In the genomic region with DNA sequence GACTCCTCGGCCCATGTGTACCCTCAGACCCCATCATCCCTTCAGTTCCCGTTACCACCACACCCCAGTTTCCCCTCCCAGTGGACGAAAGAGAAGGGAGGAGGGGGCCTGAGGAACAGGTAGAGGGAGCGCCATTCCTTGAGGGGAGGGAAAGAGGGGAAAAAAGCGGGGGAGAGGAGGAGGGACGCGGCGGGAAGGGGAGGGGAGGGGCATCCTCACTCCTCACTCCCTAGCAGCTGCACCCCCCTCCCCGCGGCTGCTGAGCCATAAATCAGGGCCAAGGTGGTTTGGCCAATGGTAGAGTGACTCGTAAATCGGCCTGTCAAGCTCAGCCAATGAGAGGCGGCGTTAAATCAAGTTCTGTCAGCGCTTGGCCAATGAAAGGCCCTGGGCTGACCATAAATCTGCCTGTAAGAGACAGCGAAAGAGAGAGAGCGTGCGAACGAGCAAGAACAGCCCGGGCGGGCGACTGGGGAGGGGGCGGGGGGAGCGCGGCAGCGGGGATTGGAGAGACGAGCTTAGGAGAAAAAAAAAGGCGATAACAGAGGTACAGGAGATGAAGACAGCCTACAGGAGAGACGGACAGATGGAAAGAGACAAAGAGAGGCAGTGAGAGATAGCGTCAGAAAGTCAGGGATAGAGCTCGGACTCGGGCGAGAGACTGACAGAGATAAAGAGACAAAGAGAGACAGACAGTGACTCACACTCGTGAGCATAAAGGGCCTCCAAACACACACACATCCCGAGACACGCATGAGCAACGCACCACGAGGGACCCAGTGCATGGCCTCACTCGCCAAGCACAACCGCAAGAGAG, we compare ENCODE assay signal across 8 cellular contexts. TPM values are rescaled to one million over a fixed set of nuclear protein-coding genes. Genes with fewer than 3 reads are reported as not detected.
A peak's percentile ranks its signal among the peaks of the same experiment; 100 is the strongest.
DNase-seq lines count a peak whose midpoint lies in the region; ATAC-seq and TF ChIP-seq lines count a peak whose summit lies in the region.

No MANE protein-coding gene starts in this region.

- no peak overlapping the region for H3K27ac Mint-ChIP-seq in natural killer cell treated with Interleukin-12 subunit alpha and Interleukin-12 subunit beta and Interleukin-15 and Interleukin-18, amount 100 ng/mL, for 72 hours

- no peak overlapping the region for H3K4me3 Mint-ChIP-seq in natural killer cell treated with Interleukin-12 subunit alpha and Interleukin-12 subunit beta and Interleukin-15 and Interleukin-18, amount 100 ng/mL, for 72 hours

- peak overlapping the region; percentile 76 for H3K4me3 ChIP-seq in fibroblast of the aortic adventitia (ENCODE audit: low read depth, low read length)

- ATAC-seq in natural killer cell treated with Interleukin-12 subunit alpha and Interleukin-12 subunit beta and Interleukin-15 and Interleukin-18, amount 100 ng/mL, for 72 hours = peak; percentile 97

- no peak for TF ChIP-seq CTCF in fibroblast of the aortic adventitia (IDR thresholded peaks at IDR 0.05; ENCODE audit: insufficient read depth, low read length)

- peaks cover 4% of the 10 kb centered on the region for H3K36me3 Mint-ChIP-seq in natural killer cell treated with Interleukin-12 subunit alpha and Interleukin-12 subunit beta and Interleukin-15 and Interleukin-18, amount 100 ng/mL, for 72 hours

- peaks cover 24 to 37% of the 10 kb centered on the region in 2 donors for H3K4me1 Mint-ChIP-seq in natural killer cell treated with Interleukin-12 subunit alpha and Interleukin-12 subunit beta and Interleukin-15 and Interleukin-18, amount 100 ng/mL, for 72 hours (ENCODE audit: low read depth in 2 of 2)

- H3K27me3 Mint-ChIP-seq in natural killer cell treated with Interleukin-12 subunit alpha and Interleukin-12 subunit beta and Interleukin-15 and Interleukin-18, amount 100 ng/mL, for 72 hours = no peaks in the 10 kb centered on the region

- DNase-seq in Daoy (ENCODE audit: low read depth) = peak; percentile 99
- peak; percentile 66 for DNase-seq in GOT3 (lab: John Stamatoyannopoulos, UW)
- peak; percentile 100 for DNase-seq in LHCN-M2 (ENCODE audit: low read depth)
- peak; percentile 99 for DNase-seq in RKO (ENCODE audit: low spot score)
- peak; percentile 80 to 85 for DNase-seq in activated T-helper 1 cell treated with anti-CD3 and anti-CD28 coated beads, Interleukin-2, amount 50 U/mL, for 16 hours (ENCODE audit: low read depth in 1 of 2, low spot score in 1 of 2)
- DNase-seq in fibroblast of the aortic adventitia (ENCODE audit: low read depth) = peak; percentile 100
- peak; percentile 95 for DNase-seq in natural killer cell treated with Interleukin-12 subunit alpha and Interleukin-12 subunit beta and Interleukin-15 and Interleukin-18, amount 100 ng/mL, for 72 hours (ENCODE audit: low spot score)
- DNase-seq in stimulated activated naive CD4-positive, alpha-beta T cell treated with Interleukin-2 at 50 U/mL for 16 hours (lab: John Stamatoyannopoulos, UW) = peak; percentile 95

- H3K9me3 Mint-ChIP-seq in natural killer cell treated with Interleukin-12 subunit alpha and Interleukin-12 subunit beta and Interleukin-15 and Interleukin-18, amount 100 ng/mL, for 72 hours = no peaks in the 10 kb centered on the region

RNA-seq across cellular contexts. Expression of gene GPR84, which starts 5.1 kb away (rescaled TPM):
- total RNA-seq in Daoy (2014; rRNA removed; shearing (Covaris generic)) = not detected in 2 replicates
- total RNA-seq in LHCN-M2 (2014; rRNA removed) = not detected in 2 replicates
- not detected for polyA plus RNA-seq in LHCN-M2 (2012)
- total RNA-seq in fibroblast of the aortic adventitia (ENCODE audit: low replicate concordance) = not detected in 2 replicates
- 10 to 100 TPM; 23.5 to 91.5 TPM for total RNA-seq in natural killer cell treated with Interleukin-12 subunit alpha and Interleukin-12 subunit beta and Interleukin-15 and Interleukin-18, amount 100 ng/mL, for 72 hours

RNA-seq across cellular contexts. Expression of gene ZNF385A, which starts 25.4 kb away (rescaled TPM):
- total RNA-seq in Daoy (2014; rRNA removed; shearing (Covaris generic)) = 0.34 TPM in 1 of 2 replicates, not detected in the other
- total RNA-seq in LHCN-M2 (2014; rRNA removed) (2.6 and 3.7 TPM in 2 replicates), fibroblast of the aortic adventitia (ENCODE audit: low replicate concordance) (0.99 and 1.6 TPM in 2 replicates)
- polyA plus RNA-seq in LHCN-M2 (2012) = 6.2 TPM
- total RNA-seq in natural killer cell treated with Interleukin-12 subunit alpha and Interleukin-12 subunit beta and Interleukin-15 and Interleukin-18, amount 100 ng/mL, for 72 hours = 1 to 10 TPM; 1.1 to 1.5 TPM

RNA-seq across cellular contexts. Expression of gene COPZ1, which starts 34.2 kb away (rescaled TPM):
- total RNA-seq in Daoy (2014; rRNA removed; shearing (Covaris generic)) = 116 and 151 TPM in 2 replicates
- total RNA-seq in LHCN-M2 (2014; rRNA removed) (124 and 186 TPM in 2 replicates), fibroblast of the aortic adventitia (ENCODE audit: low replicate concordance) (59.7 and 139 TPM in 2 replicates)
- polyA plus RNA-seq in LHCN-M2 (2012) = 318 TPM
- 100 to 1,000 TPM; 111 to 158 TPM for total RNA-seq in natural killer cell treated with Interleukin-12 subunit alpha and Interleukin-12 subunit beta and Interleukin-15 and Interleukin-18, amount 100 ng/mL, for 72 hours

RNA-seq across cellular contexts. Expression of gene NFE2, which starts 58.3 kb away (rescaled TPM):
- not detected in 2 replicates for total RNA-seq in Daoy (2014; rRNA removed; shearing (Covaris generic))
- 0.06 TPM in 1 of 2 replicates, not detected in the other for total RNA-seq in LHCN-M2 (2014; rRNA removed)
- 0.15 TPM for polyA plus RNA-seq in LHCN-M2 (2012)
- total RNA-seq in fibroblast of the aortic adventitia (ENCODE audit: low replicate concordance) = 1.2 TPM in 1 of 2 replicates, not detected in the other
- total RNA-seq in natural killer cell treated with Interleukin-12 subunit alpha and Interleukin-12 subunit beta and Interleukin-15 and Interleukin-18, amount 100 ng/mL, for 72 hours = 1 to 10 TPM in 1 of 2 donors, not detected in 1; 3.7 TPM

RNA-seq across cellular contexts. Expression of gene ITGA5, which starts 59.9 kb away (rescaled TPM):
- 91.0 and 107 TPM in 2 replicates for total RNA-seq in Daoy (2014; rRNA removed; shearing (Covaris generic))
- total RNA-seq in LHCN-M2 (2014; rRNA removed) = 202 and 242 TPM in 2 replicates
- 120 TPM for polyA plus RNA-seq in LHCN-M2 (2012)
- 51.1 and 239 TPM in 2 replicates for total RNA-seq in fibroblast of the aortic adventitia (ENCODE audit: low replicate concordance)
- 10 to 100 TPM; 31.8 to 32.1 TPM for total RNA-seq in natural killer cell treated with Interleukin-12 subunit alpha and Interleukin-12 subunit beta and Interleukin-15 and Interleukin-18, amount 100 ng/mL, for 72 hours

Comparison
In these comparisons a context has a peak if more than half of its experiments do, and no peak if none do; other contexts are left out.
1. Peak in every context shown above with its lines: DNase-seq, ATAC-seq and H3K4me3 ChIP-seq.
2. RNA of gene GPR84, which starts 5.1 kb away (total RNA-seq): 23.5 to 91.5 TPM in natural killer cell treated with Interleukin-12 subunit alpha and Interleukin-12 subunit beta and Interleukin-15 and Interleukin-18, amount 100 ng/mL, for 72 hours; not detected in Daoy, not detected in LHCN-M2 and not detected in fibroblast of the aortic adventitia; every median in the first group is over 10 times any median in the second.